Comparison of ENCODE assay signal across 18 cellular contexts in genomic region chr2:133262888-133263287, GRCh38.
DNase-seq lines count a peak whose midpoint lies in the region; FAIRE-seq and TF ChIP-seq lines count a peak whose summit lies in the region.
"Had no signal": no experiment of that assay in that cellular context is flagged by ENCODE, and none has a peak within 500 bp of the region (broad histone marks: within the 10 kb centered on the region; RNA-seq: fewer than 3 reads in every experiment).

No MANE protein-coding gene starts in this region.

- no peak overlapping the region for H2BK20ac ChIP-seq in H9 (ENCODE audit: low read depth, low read length, poor library complexity, severe bottlenecking)

- no peak overlapping the region for H2BK120ac ChIP-seq in H9 (ENCODE audit: low read depth, low read length, poor library complexity, severe bottlenecking)

- H2AFZ ChIP-seq in H9 (ENCODE audit: low read length), result no peak overlapping the region
- H2AFZ ChIP-seq in keratinocyte (ENCODE audit: control insufficient read depth, low read length), result no peak overlapping the region

- no peak overlapping the region for H4K8ac ChIP-seq in H9 (replicated peaks; ENCODE audit: insufficient read length, low read depth, low read length)

- peak; percentile 33 for DNase-seq in DMS 273 (lab: John Stamatoyannopoulos, UW; ENCODE audit: unreplicated experiment)
- DNase-seq in DMS 273 treated with DMSO at 0.1 percent for 48 hours (lab: John Stamatoyannopoulos, UW), result no peak
- no peak for DNase-seq in H9
- DNase-seq in adipocyte (ENCODE audit: low read depth), result peak; percentile 32
- no peak for DNase-seq in keratinocyte (ENCODE audit: low read depth, low spot score)
- no peak for DNase-seq in G401 (ENCODE audit: low spot score)
- DNase-seq in stimulated activated CD8-positive, alpha-beta memory T cell treated with anti-CD3 and anti-CD28 coated beads, Interleukin-4, amount 100 ng/mL, for 48 hours, result no peak
- DNase-seq in pons (ENCODE audit: low spot score), result no peak
- DNase-seq: activated CD4-positive, alpha-beta T cell treated with anti-CD3 and anti-CD28 coated beads, Interleukin-2, amount 10 ng/mL, durations not matched to agents 7 days and 5 days; activated naive CD4-positive, alpha-beta T cell treated with Interleukin-2 at 50 U/mL for 16 hours; colonic mucosa; gastrocnemius medialis; GOT3; NCI-H510A treated with DMSO at 0.1 percent for 48 hours; T-cell had no signal

- no peak overlapping the region for H4K5ac ChIP-seq in H9 (ENCODE audit: insufficient read length, low read depth, low read length)

- H3K18ac ChIP-seq in H9 (ENCODE audit: insufficient read length, low read depth, low read length), result no peak overlapping the region

- H3K4me2 ChIP-seq in H9 (ENCODE audit: insufficient read depth, insufficient read length, low read length) (no peak overlapping the region), keratinocyte (ENCODE audit: control insufficient read depth, extremely low read depth, insufficient read depth, low read depth, low read length) (no peak overlapping the region)

- no peak overlapping the region for H2BK5ac ChIP-seq in H9 (ENCODE audit: insufficient read length, low read length)

- H3K9me1 ChIP-seq in keratinocyte (ENCODE audit: control insufficient read depth, extremely low read depth, insufficient read depth, low read length), result no peaks in the 10 kb centered on the region

- peaks cover 22% of the 10 kb centered on the region for H3K27me3 Mint-ChIP-seq in H9 (ENCODE audit: low read depth)

- no peaks in the 10 kb centered on the region for H3K9me3 ChIP-seq in H9 (ENCODE audit: control insufficient read depth, low read depth, low read length)
- H3K9me3 ChIP-seq in adipocyte (ENCODE audit: control insufficient read depth, low read length), result no peaks in the 10 kb centered on the region
- H3K9me3 ChIP-seq in keratinocyte (ENCODE audit: control insufficient read depth, low read depth, low read length), result no peaks in the 10 kb centered on the region
- H3K9me3 ChIP-seq: colonic mucosa, gastrocnemius medialis had no signal

- H3K27ac ChIP-seq in H9 (ENCODE audit: insufficient read length, low read depth, low read length) (no peak overlapping the region), keratinocyte (ENCODE audit: control insufficient read depth, insufficient read depth, low read length) (no peak overlapping the region)
- H3K27ac ChIP-seq: 22Rv1, colonic mucosa, gastrocnemius medialis had no signal

- H4K91ac ChIP-seq in H9 (ENCODE audit: insufficient read length, low read depth, low read length), result no peak overlapping the region

- no peaks in the 10 kb centered on the region for H3K79me2 ChIP-seq in H9 (ENCODE audit: insufficient read depth, low read length)
- H3K79me2 ChIP-seq in keratinocyte (ENCODE audit: control insufficient read depth, insufficient read depth, low read length), result no peaks in the 10 kb centered on the region

- H3K36me3 ChIP-seq in adipocyte (ENCODE audit: control insufficient read depth, insufficient read depth, low read length, severe bottlenecking), result no peaks in the 10 kb centered on the region
- H3K36me3 ChIP-seq in keratinocyte (ENCODE audit: control insufficient read depth in 2 of 2, extremely low read depth in 1 of 2, insufficient read depth in 2 of 2, low read length in 2 of 2), result no peaks in the 10 kb centered on the region
- H3K36me3 ChIP-seq: colonic mucosa, gastrocnemius medialis had no signal

- no peak overlapping the region for H3K27ac Mint-ChIP-seq in H9
- H3K27ac Mint-ChIP-seq: activated CD4-positive, alpha-beta T cell treated with anti-CD3 and anti-CD28 coated beads, Interleukin-2, amount 10 ng/mL, durations not matched to agents 7 days and 5 days; T-cell had no signal

- no peak overlapping the region for H2BK12ac ChIP-seq in H9 (ENCODE audit: insufficient read length, low read depth, low read length)

- H3K4ac ChIP-seq in H9 (ENCODE audit: low read depth, low read length), result no peak overlapping the region

- no peak overlapping the region for H2BK15ac ChIP-seq in H9 (ENCODE audit: low read depth, low read length)

- no peak overlapping the region for H3K4me3 Mint-ChIP-seq in H9
- H3K4me3 Mint-ChIP-seq: activated CD4-positive, alpha-beta T cell treated with anti-CD3 and anti-CD28 coated beads, Interleukin-2, amount 10 ng/mL, durations not matched to agents 7 days and 5 days; T-cell had no signal

- H3K9ac ChIP-seq in H9 (ENCODE audit: extremely low read depth, insufficient read length, low read length), result no peak overlapping the region
- no peak overlapping the region for H3K9ac ChIP-seq in adipocyte (ENCODE audit: low read length)
- H3K9ac ChIP-seq in keratinocyte (ENCODE audit: control insufficient read depth, extremely low read depth, insufficient read depth, low read length), result no peak overlapping the region

- H4K20me1 ChIP-seq in H9 (ENCODE audit: control insufficient read depth, insufficient read depth, insufficient read length), result no peaks in the 10 kb centered on the region
- H4K20me1 ChIP-seq in keratinocyte (ENCODE audit: control insufficient read depth, extremely low read depth, insufficient read depth, low read length), result no peaks in the 10 kb centered on the region

- H3K4me3 ChIP-seq in adipocyte (ENCODE audit: low read length) (no peak overlapping the region), keratinocyte (ENCODE audit: control insufficient read depth in 2 of 3, extremely low read depth in 1 of 3, insufficient read depth in 2 of 3, low read depth in 1 of 3, low read length in 3 of 3) (no peak overlapping the region)
- H3K4me3 ChIP-seq: colonic mucosa, gastrocnemius medialis, K562, lung had no signal

- H3T11ph ChIP-seq in H9 (ENCODE audit: low read length), result no peak overlapping the region

- H2AK5ac ChIP-seq in H9 (ENCODE audit: insufficient read length, low read length), result no peak overlapping the region

- WGBS in H9 (ENCODE audit: extremely low coverage, insufficient read length, low lambda C conversion rate), result no CpG with 5 or more reads among the region's 2 CpGs

- H3K56ac ChIP-seq in H9 (ENCODE audit: insufficient read length, low read depth, low read length), result no peak overlapping the region

- dilution Hi-C loops in keratinocyte (cut with MboI; ENCODE audit: extremely low pct_ligation_motif_present, low sequenced_read_pairs), result no loop called here

- H3K27me3 ChIP-seq in H9 (ENCODE audit: insufficient read depth, low read length) (no peaks in the 10 kb centered on the region), adipocyte (replicated peaks; ENCODE audit: control insufficient read depth, insufficient read depth, low read length) (no peaks in the 10 kb centered on the region), keratinocyte (ENCODE audit: control insufficient read depth, extremely low read depth, insufficient read depth, low read length) (no peaks in the 10 kb centered on the region)
- H3K27me3 ChIP-seq: colonic mucosa had no signal

- TF ChIP-seq CTCF in H9 (conservative IDR thresholded peaks at IDR 0.05), result peak; percentile 49; the same call in 2 of the 3 replicates
- TF ChIP-seq CTCF in keratinocyte (optimal IDR thresholded peaks at IDR 0.05 in 1 of 3, IDR thresholded peaks at IDR 0.05 in 1 of 3, conservative IDR thresholded peaks at IDR 0.05 in 1 of 3; ENCODE audit: extremely low read depth in 1 of 3, insufficient read depth in 2 of 3, low read length in 3 of 3), result peak in 2 of 3 experiments; percentile 21 to 57

- H3K4me1 Mint-ChIP-seq in H9, result peaks cover 3 to 14% of the 10 kb centered on the region in 2 experiments
- H3K4me1 Mint-ChIP-seq: activated CD4-positive, alpha-beta T cell treated with anti-CD3 and anti-CD28 coated beads, Interleukin-2, amount 10 ng/mL, durations not matched to agents 7 days and 5 days; T-cell had no signal

- H3K14ac ChIP-seq in H9 (ENCODE audit: insufficient read depth, low read length), result no peak overlapping the region

- in situ Hi-C loops in G401 (cut with HindIII; ENCODE audit: low sequenced_read_pairs), result no loop called here

- peaks cover 13% of the 10 kb centered on the region for H3K23me2 ChIP-seq in H9 (ENCODE audit: insufficient read length, low read depth, low read length, poor library complexity, severe bottlenecking)

- no peaks in the 10 kb centered on the region for H3K4me1 ChIP-seq in H9 (ENCODE audit: insufficient read depth, low read length)
- H3K4me1 ChIP-seq in adipocyte (ENCODE audit: control insufficient read depth, insufficient read depth, low read length), result no peaks in the 10 kb centered on the region
- H3K4me1 ChIP-seq in keratinocyte (ENCODE audit: control insufficient read depth, extremely low read depth, insufficient read depth, low read length), result peaks cover 2% of the 10 kb centered on the region
- H3K4me1 ChIP-seq: colonic mucosa had no signal

- H3K79me1 ChIP-seq in H9 (ENCODE audit: insufficient read depth, low read depth, low read length, poor library complexity, severe bottlenecking), result no peaks in the 10 kb centered on the region

- H3K23ac ChIP-seq in H9 (ENCODE audit: insufficient read length, low read depth, low read length), result no peak overlapping the region

- no peak for FAIRE-seq in keratinocyte (lab: Jason Lieb, UNC)
- FAIRE-seq: K562 had no signal

- no peaks in the 10 kb centered on the region for H3K36me3 Mint-ChIP-seq in H9 (ENCODE audit: insufficient read depth in 1 of 3, low read depth in 3 of 3)
- H3K36me3 Mint-ChIP-seq: T-cell had no signal

- peaks cover 0 to 2% of the 10 kb centered on the region in 2 experiments; a peak in 1 of 5 replicates for H3K9me3 Mint-ChIP-seq in H9
- H3K9me3 Mint-ChIP-seq: activated CD4-positive, alpha-beta T cell treated with anti-CD3 and anti-CD28 coated beads, Interleukin-2, amount 10 ng/mL, durations not matched to agents 7 days and 5 days had no signal

Comparison
In these comparisons a context has a peak if more than half of its experiments do, and no peak if none do; other contexts are left out.
1. DNase-seq: peak in DMS 273 (single experiment) and adipocyte (single experiment); none in DMS 273 treated with DMSO at 0.1 percent for 48 hours (single experiment), H9 (single experiment), keratinocyte (single experiment), G401 (single experiment), stimulated activated CD8-positive, alpha-beta memory T cell treated with anti-CD3 and anti-CD28 coated beads, Interleukin-4, amount 100 ng/mL, for 48 hours (single experiment) and pons (single experiment).